In the genomic region with DNA sequence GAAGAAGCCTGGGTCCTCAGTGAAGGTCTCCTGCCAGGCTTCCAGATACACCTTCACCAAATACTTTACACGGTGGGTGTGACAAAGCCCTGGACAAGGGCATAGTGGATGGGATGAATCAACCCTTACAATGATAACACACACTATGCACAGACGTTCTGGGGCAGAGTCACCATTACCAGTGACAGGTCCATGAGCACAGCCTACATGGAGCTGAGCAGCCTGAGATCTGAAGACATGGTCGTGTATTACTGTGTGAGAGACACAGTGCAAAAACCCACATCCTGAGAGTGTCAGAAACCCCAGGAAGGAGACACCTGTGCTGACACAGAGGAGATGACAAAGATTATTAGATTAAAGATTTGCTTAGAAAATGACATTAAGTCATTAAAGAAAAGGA, we compare ENCODE assay signal across 7 cellular contexts.
DNase-seq lines count a peak whose midpoint lies in the region; ATAC-seq lines count a peak whose summit lies in the region.
"Not testable (repeated sequence)": the region's sequence is repeated elsewhere in the genome, so short reads cannot be mapped to it uniquely, and the experiment has no call there.

No MANE protein-coding gene starts in this region.

- peak; percentile 82 to 88 for ATAC-seq in activated CD4-positive, CD25-positive, alpha-beta regulatory T cell treated with anti-CD3 and anti-CD28 coated beads, Interleukin-2, amount 50 U/mL, for 24 hours
- peak; percentile 44 to 86 for ATAC-seq in activated T-cell treated with anti-CD3 and anti-CD28 coated beads, Interleukin-2, amount 50 U/mL, for 72 hours (replicated peaks in 1 of 2)
- ATAC-seq in central memory CD8-positive, alpha-beta T cell (replicated peaks; ENCODE audit: extremely low read depth, poor library complexity, severe bottlenecking) = peak; percentile 95

- H3K4me3 ChIP-seq in CD8-positive, alpha-beta memory T cell (ENCODE audit: low read length) = not testable (repeated sequence)

- peaks cover 0 to 12% (median 7%) of the 10 kb centered on the region in 3 donors for H3K4me1 Mint-ChIP-seq in CD8-positive, alpha-beta memory T cell
- not testable (repeated sequence) for H3K4me1 Mint-ChIP-seq in activated CD4-positive, alpha-beta memory T cell treated with anti-CD3 and anti-CD28 coated beads for 36 hours (ENCODE audit: low read depth); activated T-cell treated with anti-CD3 and anti-CD28 coated beads, Interleukin-2, amount 50 U/mL, for 72 hours (ENCODE audit: low read depth); central memory CD8-positive, alpha-beta T cell

- not testable (repeated sequence) for H3K9me3 Mint-ChIP-seq in CD8-positive, alpha-beta memory T cell; activated CD4-positive, alpha-beta memory T cell treated with anti-CD3 and anti-CD28 coated beads for 36 hours; activated T-cell treated with anti-CD3 and anti-CD28 coated beads, Interleukin-2, amount 50 U/mL, for 72 hours; central memory CD8-positive, alpha-beta T cell

- intact Hi-C loops in activated CD4-positive, alpha-beta memory T cell treated with anti-CD3 and anti-CD28 coated beads for 36 hours (cut with micrococcal nuclease) = not testable (repeated sequence)

- CTCF ChIA-PET in CD8-positive, alpha-beta memory T cell (lab: Charles Lee); activated CD4-positive, alpha-beta memory T cell treated with anti-CD3 and anti-CD28 coated beads for 36 hours (lab: Charles Lee): not testable (repeated sequence)

- not testable (repeated sequence) for H3K36me3 Mint-ChIP-seq in CD8-positive, alpha-beta memory T cell; activated CD4-positive, alpha-beta memory T cell treated with anti-CD3 and anti-CD28 coated beads for 36 hours; activated T-cell treated with anti-CD3 and anti-CD28 coated beads, Interleukin-2, amount 50 U/mL, for 72 hours (ENCODE audit: insufficient read depth in 2 of 2); central memory CD8-positive, alpha-beta T cell (ENCODE audit: insufficient read depth)

- not testable (repeated sequence) for H3K4me1 ChIP-seq in CD8-positive, alpha-beta memory T cell (ENCODE audit: insufficient read depth, low read length)

- not testable (repeated sequence) for H3K36me3 ChIP-seq in CD8-positive, alpha-beta memory T cell (ENCODE audit: insufficient read depth, low read length)

- not testable (repeated sequence) for H3K9me3 ChIP-seq in CD8-positive, alpha-beta memory T cell (ENCODE audit: low read length)

- not testable (repeated sequence) for H3K4me3 Mint-ChIP-seq in CD8-positive, alpha-beta memory T cell; activated CD4-positive, alpha-beta memory T cell treated with anti-CD3 and anti-CD28 coated beads for 36 hours; activated T-cell treated with anti-CD3 and anti-CD28 coated beads, Interleukin-2, amount 50 U/mL, for 72 hours; central memory CD8-positive, alpha-beta T cell

- POLR2A ChIA-PET in CD8-positive, alpha-beta memory T cell (lab: Charles Lee); activated CD4-positive, alpha-beta memory T cell treated with anti-CD3 and anti-CD28 coated beads for 36 hours (lab: Charles Lee): not testable (repeated sequence)

- peak in 3 of 5 donors; percentile 17 to 49 (median 34) for DNase-seq in CD8-positive, alpha-beta memory T cell
- DNase-seq in activated CD4-positive, alpha-beta memory T cell treated with anti-CD3 and anti-CD28 coated beads for 36 hours = peak; percentile 49
- peak in 1 of 2 donors; percentile 2 for DNase-seq in activated T-cell treated with anti-CD3 and anti-CD28 coated beads, Interleukin-2, amount 50 U/mL, for 72 hours
- DNase-seq in activated naive CD4-positive, alpha-beta T cell treated with Interleukin-2 at 50 U/mL for 16 hours = peak; percentile 12
- peak in 1 of 2 donors; percentile 38 for DNase-seq in central memory CD8-positive, alpha-beta T cell (ENCODE audit: low spot score in 2 of 2)
- DNase-seq in stimulated activated CD4-positive, alpha-beta T cell treated with anti-CD3 and anti-CD28 coated beads, Interleukin-15, amount 100 ng/mL, for 24 hours = peak; percentile 4

- not testable (repeated sequence) for H3K27me3 Mint-ChIP-seq in CD8-positive, alpha-beta memory T cell; activated CD4-positive, alpha-beta memory T cell treated with anti-CD3 and anti-CD28 coated beads for 36 hours; activated T-cell treated with anti-CD3 and anti-CD28 coated beads, Interleukin-2, amount 50 U/mL, for 72 hours (ENCODE audit: low read depth); central memory CD8-positive, alpha-beta T cell

- H3K27me3 ChIP-seq in CD8-positive, alpha-beta memory T cell (ENCODE audit: insufficient read depth, low read length, poor library complexity, severe bottlenecking) = not testable (repeated sequence)

- H3K27ac ChIP-seq in CD8-positive, alpha-beta memory T cell (ENCODE audit: low read depth, low read length) = not testable (repeated sequence)

- H3K27ac Mint-ChIP-seq in CD8-positive, alpha-beta memory T cell = peak overlapping the region in 2 of 8 donors; percentile 60 to 77
- not testable (repeated sequence) for H3K27ac Mint-ChIP-seq in activated CD4-positive, alpha-beta memory T cell treated with anti-CD3 and anti-CD28 coated beads for 36 hours; activated T-cell treated with anti-CD3 and anti-CD28 coated beads, Interleukin-2, amount 50 U/mL, for 72 hours; central memory CD8-positive, alpha-beta T cell (ENCODE audit: low read depth)
